Comparison of ENCODE assay signal across 23 cellular contexts in the genomic region with DNA sequence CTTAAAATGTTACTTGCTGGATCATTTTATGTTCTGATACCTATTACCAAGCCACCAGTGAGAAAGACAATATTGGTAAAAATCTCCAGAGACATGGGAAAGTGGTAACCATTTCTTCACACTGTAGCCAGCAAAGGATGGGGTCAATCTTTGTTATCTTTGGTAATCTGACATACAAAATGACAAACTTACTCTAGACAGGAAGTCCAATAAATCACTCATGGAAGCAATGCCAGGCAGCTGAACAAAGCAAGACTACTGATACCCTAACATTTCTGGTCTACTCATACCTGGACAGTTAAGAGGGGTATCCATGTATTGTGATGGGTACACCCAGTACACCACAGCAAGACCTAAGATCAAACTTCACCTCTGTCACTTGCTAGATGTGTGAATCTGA. TPM values are rescaled to one million over a fixed set of nuclear protein-coding genes. Genes with fewer than 3 reads are reported as not detected.
DNase-seq lines count a peak whose midpoint lies in the region; FAIRE-seq and TF ChIP-seq lines count a peak whose summit lies in the region.
"Had no signal": no experiment of that assay in that cellular context is flagged by ENCODE, and none has a peak within 500 bp of the region (broad histone marks: within the 10 kb centered on the region; RNA-seq: fewer than 3 reads in every experiment).

No MANE protein-coding gene starts in this region.

- peak overlapping the region; percentile 0 for H3K27ac Mint-ChIP-seq in activated naive CD8-positive, alpha-beta T cell
- H3K27ac Mint-ChIP-seq in activated naive CD8-positive, alpha-beta T cell treated with anti-CD3 and anti-CD28 coated beads for 36 hours = no peak overlapping the region
- H3K27ac Mint-ChIP-seq in immature natural killer cell = peak overlapping the region; percentile 64 to 88 (median 83)
- H3K27ac Mint-ChIP-seq: progenitor cell of endocrine pancreas; stimulated activated naive CD8-positive, alpha-beta T cell treated with anti-CD3 and anti-CD28 coated beads, Interleukin-15, Interleukin-2, amounts not matched to agents 100 ng/mL and 50 ng/mL, for 24 hours had no signal

- TF ChIP-seq POLR2A in NB4 (IDR thresholded peaks at IDR 0.05; ENCODE audit: extremely low read depth, insufficient read length) (no peak), GM12891 (IDR thresholded peaks at IDR 0.05; ENCODE audit: low read depth, low read length) (no peak)

- TF ChIP-seq CTCF in NB4 (IDR thresholded peaks at IDR 0.05; ENCODE audit: low read depth, low read length) = no peak
- TF ChIP-seq CTCF in MM.1S (IDR thresholded peaks at IDR 0.05; ENCODE audit: low read length) = no peak

- H3K79me2 ChIP-seq in MM.1S (ENCODE audit: low read length) = peaks cover 97% of the 10 kb centered on the region

- no peaks in the 10 kb centered on the region for H3K27me3 Mint-ChIP-seq in activated naive CD8-positive, alpha-beta T cell
- no peaks in the 10 kb centered on the region for H3K27me3 Mint-ChIP-seq in activated naive CD8-positive, alpha-beta T cell treated with anti-CD3 and anti-CD28 coated beads for 36 hours
- H3K27me3 Mint-ChIP-seq in immature natural killer cell (ENCODE audit: low read depth in 3 of 3) = peaks cover 0 to 3% (median 2%) of the 10 kb centered on the region in 3 donors
- H3K27me3 Mint-ChIP-seq: progenitor cell of endocrine pancreas; stimulated activated naive CD8-positive, alpha-beta T cell treated with anti-CD3 and anti-CD28 coated beads, Interleukin-15, Interleukin-2, amounts not matched to agents 100 ng/mL and 50 ng/mL, for 24 hours had no signal

- no peaks in the 10 kb centered on the region for H3K9me3 Mint-ChIP-seq in activated naive CD8-positive, alpha-beta T cell (ENCODE audit: low read depth)
- no peaks in the 10 kb centered on the region for H3K9me3 Mint-ChIP-seq in activated naive CD8-positive, alpha-beta T cell treated with anti-CD3 and anti-CD28 coated beads for 36 hours
- no peaks in the 10 kb centered on the region for H3K9me3 Mint-ChIP-seq in immature natural killer cell
- H3K9me3 Mint-ChIP-seq: H9; stimulated activated naive CD8-positive, alpha-beta T cell treated with anti-CD3 and anti-CD28 coated beads, Interleukin-15, Interleukin-2, amounts not matched to agents 100 ng/mL and 50 ng/mL, for 24 hours had no signal

- no peak overlapping the region for H3K9ac ChIP-seq in MM.1S (ENCODE audit: low read length)

- peaks cover 55% of the 10 kb centered on the region for H3K4me1 Mint-ChIP-seq in activated naive CD8-positive, alpha-beta T cell (ENCODE audit: low read depth)
- peaks cover 42% of the 10 kb centered on the region for H3K4me1 Mint-ChIP-seq in activated naive CD8-positive, alpha-beta T cell treated with anti-CD3 and anti-CD28 coated beads for 36 hours
- peaks cover 63 to 79% of the 10 kb centered on the region in 2 donors for H3K4me1 Mint-ChIP-seq in immature natural killer cell

- no peaks in the 10 kb centered on the region for H3F3A ChIP-seq in MM.1S (ENCODE audit: insufficient read depth, low read length)

- DNase-seq in activated naive CD8-positive, alpha-beta T cell treated with anti-CD3 and anti-CD28 coated beads for 36 hours = no peak
- DNase-seq in NB4 (ENCODE audit: low read depth) (peak; percentile 32), immature natural killer cell (peak in 2 of 3 donors; percentile 15 to 26), MM.1S (no peak), DMS53 treated with DMSO at 0.1 percent for 48 hours (lab: John Stamatoyannopoulos, UW; ENCODE audit: unreplicated experiment) (no peak), GM12891 (ENCODE audit: insufficient read length, low spot score) (no peak)
- DNase-seq: activated CD4-positive, CD25-positive, alpha-beta regulatory T cell; body of pancreas; cerebellar nuclear complex; H9; mucosa of descending colon; NCI-H1417; NCI-H2081 treated with DMSO at 0.1 percent for 48 hours; NCI-H446 treated with DMSO at 0.1 percent for 48 hours; sigmoid colon; T1000; tibial artery had no signal

- H3K4me1 ChIP-seq in MM.1S (ENCODE audit: low read length) = no peaks in the 10 kb centered on the region

- H3K36me3 Mint-ChIP-seq in activated naive CD8-positive, alpha-beta T cell = peaks cover 3% of the 10 kb centered on the region
- peaks cover 25% of the 10 kb centered on the region for H3K36me3 Mint-ChIP-seq in activated naive CD8-positive, alpha-beta T cell treated with anti-CD3 and anti-CD28 coated beads for 36 hours
- peaks cover 2 to 8% (median 4%) of the 10 kb centered on the region in 3 donors for H3K36me3 Mint-ChIP-seq in immature natural killer cell

- no peaks in the 10 kb centered on the region for H3K27me3 ChIP-seq in MM.1S (replicated peaks; ENCODE audit: insufficient read depth, low read length)
- H3K27me3 ChIP-seq: body of pancreas, sigmoid colon, tibial artery had no signal

- no peak overlapping the region for H3K27ac ChIP-seq in MM.1S (ENCODE audit: low read length)
- H3K27ac ChIP-seq: HL-60, sigmoid colon, SK-N-MC, tibial artery had no signal

- 0 out of 2 replicates have a peak, but pooled peaks cover 14% of the 10 kb centered on the region for H4K20me1 ChIP-seq in MM.1S (ENCODE audit: insufficient read depth, low read length)

- peaks cover 6% of the 10 kb centered on the region; the same call in 1 of the 2 replicates for H3K36me3 ChIP-seq in MM.1S (replicated peaks; ENCODE audit: insufficient read depth, low read length)
- H3K36me3 ChIP-seq: sigmoid colon, tibial artery had no signal

- no peaks in the 10 kb centered on the region for H3K9me3 ChIP-seq in MM.1S (replicated peaks; ENCODE audit: insufficient read depth, low read length)
- H3K9me3 ChIP-seq: body of pancreas, mucosa of descending colon, sigmoid colon, tibial artery had no signal

- no peak overlapping the region for H2AFZ ChIP-seq in MM.1S (ENCODE audit: low read length)

- H3K4me3 Mint-ChIP-seq in activated naive CD8-positive, alpha-beta T cell = no peak overlapping the region
- no peak overlapping the region for H3K4me3 Mint-ChIP-seq in activated naive CD8-positive, alpha-beta T cell treated with anti-CD3 and anti-CD28 coated beads for 36 hours
- peak overlapping the region; percentile 31 to 61 (median 45) for H3K4me3 Mint-ChIP-seq in immature natural killer cell
- H3K4me3 Mint-ChIP-seq: H9; stimulated activated naive CD8-positive, alpha-beta T cell treated with anti-CD3 and anti-CD28 coated beads, Interleukin-15, Interleukin-2, amounts not matched to agents 100 ng/mL and 50 ng/mL, for 24 hours had no signal

- FAIRE-seq in GM12891 (lab: Jason Lieb, UNC) = no peak
- FAIRE-seq: keratinocyte had no signal

- no peaks in the 10 kb centered on the region for H3K9me2 ChIP-seq in MM.1S (replicated peaks; ENCODE audit: insufficient read depth, low read length)

- H3K4me3 ChIP-seq in NB4 (ENCODE audit: low read depth, low read length) (no peak overlapping the region), MM.1S (ENCODE audit: low read length) (no peak overlapping the region)
- H3K4me3 ChIP-seq: body of pancreas, mucosa of descending colon, sigmoid colon, SK-N-MC, tibial artery had no signal

- no peak overlapping the region for H3K4me2 ChIP-seq in MM.1S (ENCODE audit: low read depth, low read length)

TF ChIP-seq in GM12891, 5 proteins besides CTCF, POLR2A, EP300 and RAD21:
- TF ChIP-seq POU2F2 (IDR thresholded peaks at IDR 0.05; ENCODE audit: low read depth, low read length) = no peak
- no peak for TF ChIP-seq PAX5 (IDR thresholded peaks at IDR 0.05; ENCODE audit: insufficient read depth, low read length, severe bottlenecking)
- TF ChIP-seq TAF1 (IDR thresholded peaks at IDR 0.05; ENCODE audit: low read depth, low read length) = no peak
- TF ChIP-seq POLR2AphosphoS5 (IDR thresholded peaks at IDR 0.05; ENCODE audit: low read depth, low read length) = no peak
- no peak for TF ChIP-seq SPI1 (IDR thresholded peaks at IDR 0.05; ENCODE audit: low read depth, low read length)
TF ChIP-seq in GM12891: peak in this region for 0.

RNA-seq across cellular contexts. Expression of a gene that starts 19.0 kb away (rescaled TPM):
- 100 to 1,000 TPM; 161 to 165 TPM for total RNA-seq in activated naive CD8-positive, alpha-beta T cell treated with anti-CD3 and anti-CD28 coated beads for 36 hours
- polyA plus RNA-seq in immature natural killer cell = 100 to 1,000 TPM; 104 to 161 (median 135) TPM
- 114 TPM for polyA plus RNA-seq in GM12891 (2012; ENCODE audit: low read depth, missing spikeins)

Comparison
In these comparisons a context has a peak if more than half of its experiments do, and no peak if none do; other contexts are left out.
1. H3K4me3 Mint-ChIP-seq: peak in immature natural killer cell (5 of 5); none in activated naive CD8-positive, alpha-beta T cell (single experiment) and activated naive CD8-positive, alpha-beta T cell treated with anti-CD3 and anti-CD28 coated beads for 36 hours (single experiment).
2. DNase-seq: peak in NB4 (single experiment) and immature natural killer cell (2 of 3); none in activated naive CD8-positive, alpha-beta T cell treated with anti-CD3 and anti-CD28 coated beads for 36 hours (single experiment), MM.1S (single experiment), DMS53 treated with DMSO at 0.1 percent for 48 hours (single experiment) and GM12891 (single experiment).